Comparison of ENCODE assay signal across 1 cellular context in the genomic region with DNA sequence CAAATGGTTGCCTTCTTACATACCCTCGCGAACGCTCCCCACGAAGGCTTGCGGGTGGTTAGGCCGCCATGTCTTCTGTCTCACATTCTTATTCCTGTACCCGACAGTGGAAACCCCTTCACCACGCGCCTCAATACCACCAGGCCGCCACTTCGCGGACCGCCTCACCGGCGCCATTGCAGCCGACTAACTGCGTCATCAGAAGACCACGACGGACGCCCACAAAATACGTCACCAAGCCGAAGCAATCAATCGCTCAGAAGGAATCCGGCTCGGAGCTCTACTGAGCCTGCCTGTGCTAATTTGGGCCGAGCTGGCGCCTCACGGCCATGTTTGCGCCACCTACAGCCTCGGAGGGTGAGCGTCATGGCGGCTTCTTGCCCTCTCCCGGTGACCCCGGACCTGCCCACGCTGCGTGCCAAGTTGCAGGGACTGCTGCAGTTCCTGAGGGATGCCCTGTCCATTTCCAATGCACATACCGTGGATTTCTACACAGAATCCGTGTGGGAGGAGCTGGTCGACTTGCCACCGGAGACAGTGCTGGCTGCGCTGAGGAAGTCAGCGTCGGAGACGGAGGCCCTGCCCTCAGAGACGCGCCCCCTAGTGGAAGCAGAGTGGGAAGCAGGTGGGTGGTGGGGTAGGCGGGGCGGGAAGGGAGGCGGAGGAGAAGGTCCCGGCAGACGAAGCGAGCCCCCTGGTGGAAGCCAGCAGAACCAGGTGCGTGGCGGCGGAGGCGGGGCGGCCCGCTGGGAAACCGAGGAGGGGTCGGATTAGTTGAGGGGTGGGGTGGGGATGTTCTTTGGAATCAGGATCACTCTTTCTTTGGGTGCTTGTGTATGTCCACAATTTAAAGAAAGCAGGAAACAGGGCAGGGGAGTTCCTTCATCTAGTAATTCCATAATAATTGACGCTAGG.
TF ChIP-seq lines count a peak whose summit lies in the region.

A gene with protein sequence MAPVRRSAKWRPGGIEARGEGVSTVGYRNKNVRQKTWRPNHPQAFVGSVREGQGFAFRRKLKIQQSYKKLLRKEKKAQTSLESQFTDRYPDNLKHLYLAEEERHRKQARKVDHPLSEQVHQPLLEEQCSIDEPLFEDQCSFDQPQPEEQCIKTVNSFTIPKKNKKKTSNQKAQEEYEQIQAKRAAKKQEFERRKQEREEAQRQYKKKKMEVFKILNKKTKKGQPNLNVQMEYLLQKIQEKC (minus strand): TSS at position 188 of the 915 bp plus-strand sequence. CDS start 11 bp downstream, at position 177.
A gene with protein sequence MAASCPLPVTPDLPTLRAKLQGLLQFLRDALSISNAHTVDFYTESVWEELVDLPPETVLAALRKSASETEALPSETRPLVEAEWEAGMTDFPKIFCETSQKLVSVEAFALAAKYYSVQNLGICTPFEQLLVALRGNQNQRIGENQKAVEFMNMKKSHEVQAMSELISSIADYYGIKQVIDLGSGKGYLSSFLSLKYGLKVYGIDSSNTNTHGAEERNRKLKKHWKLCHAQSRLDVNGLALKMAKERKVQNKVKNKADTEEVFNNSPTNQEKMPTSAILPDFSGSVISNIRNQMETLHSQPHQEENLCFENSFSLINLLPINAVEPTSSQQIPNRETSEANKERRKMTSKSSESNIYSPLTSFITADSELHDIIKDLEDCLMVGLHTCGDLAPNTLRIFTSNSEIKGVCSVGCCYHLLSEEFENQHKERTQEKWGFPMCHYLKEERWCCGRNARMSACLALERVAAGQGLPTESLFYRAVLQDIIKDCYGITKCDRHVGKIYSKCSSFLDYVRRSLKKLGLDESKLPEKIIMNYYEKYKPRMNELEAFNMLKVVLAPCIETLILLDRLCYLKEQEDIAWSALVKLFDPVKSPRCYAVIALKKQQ (plus strand): TSS at position 330 of the 915 bp plus-strand sequence. CDS start 37 bp downstream, at position 367.

TF ChIP-seq in K562, 482 proteins besides CTCF, POLR2A, EP300 and RAD21 (continued from another document and continues in another):
- TF ChIP-seq, protein P1, sequence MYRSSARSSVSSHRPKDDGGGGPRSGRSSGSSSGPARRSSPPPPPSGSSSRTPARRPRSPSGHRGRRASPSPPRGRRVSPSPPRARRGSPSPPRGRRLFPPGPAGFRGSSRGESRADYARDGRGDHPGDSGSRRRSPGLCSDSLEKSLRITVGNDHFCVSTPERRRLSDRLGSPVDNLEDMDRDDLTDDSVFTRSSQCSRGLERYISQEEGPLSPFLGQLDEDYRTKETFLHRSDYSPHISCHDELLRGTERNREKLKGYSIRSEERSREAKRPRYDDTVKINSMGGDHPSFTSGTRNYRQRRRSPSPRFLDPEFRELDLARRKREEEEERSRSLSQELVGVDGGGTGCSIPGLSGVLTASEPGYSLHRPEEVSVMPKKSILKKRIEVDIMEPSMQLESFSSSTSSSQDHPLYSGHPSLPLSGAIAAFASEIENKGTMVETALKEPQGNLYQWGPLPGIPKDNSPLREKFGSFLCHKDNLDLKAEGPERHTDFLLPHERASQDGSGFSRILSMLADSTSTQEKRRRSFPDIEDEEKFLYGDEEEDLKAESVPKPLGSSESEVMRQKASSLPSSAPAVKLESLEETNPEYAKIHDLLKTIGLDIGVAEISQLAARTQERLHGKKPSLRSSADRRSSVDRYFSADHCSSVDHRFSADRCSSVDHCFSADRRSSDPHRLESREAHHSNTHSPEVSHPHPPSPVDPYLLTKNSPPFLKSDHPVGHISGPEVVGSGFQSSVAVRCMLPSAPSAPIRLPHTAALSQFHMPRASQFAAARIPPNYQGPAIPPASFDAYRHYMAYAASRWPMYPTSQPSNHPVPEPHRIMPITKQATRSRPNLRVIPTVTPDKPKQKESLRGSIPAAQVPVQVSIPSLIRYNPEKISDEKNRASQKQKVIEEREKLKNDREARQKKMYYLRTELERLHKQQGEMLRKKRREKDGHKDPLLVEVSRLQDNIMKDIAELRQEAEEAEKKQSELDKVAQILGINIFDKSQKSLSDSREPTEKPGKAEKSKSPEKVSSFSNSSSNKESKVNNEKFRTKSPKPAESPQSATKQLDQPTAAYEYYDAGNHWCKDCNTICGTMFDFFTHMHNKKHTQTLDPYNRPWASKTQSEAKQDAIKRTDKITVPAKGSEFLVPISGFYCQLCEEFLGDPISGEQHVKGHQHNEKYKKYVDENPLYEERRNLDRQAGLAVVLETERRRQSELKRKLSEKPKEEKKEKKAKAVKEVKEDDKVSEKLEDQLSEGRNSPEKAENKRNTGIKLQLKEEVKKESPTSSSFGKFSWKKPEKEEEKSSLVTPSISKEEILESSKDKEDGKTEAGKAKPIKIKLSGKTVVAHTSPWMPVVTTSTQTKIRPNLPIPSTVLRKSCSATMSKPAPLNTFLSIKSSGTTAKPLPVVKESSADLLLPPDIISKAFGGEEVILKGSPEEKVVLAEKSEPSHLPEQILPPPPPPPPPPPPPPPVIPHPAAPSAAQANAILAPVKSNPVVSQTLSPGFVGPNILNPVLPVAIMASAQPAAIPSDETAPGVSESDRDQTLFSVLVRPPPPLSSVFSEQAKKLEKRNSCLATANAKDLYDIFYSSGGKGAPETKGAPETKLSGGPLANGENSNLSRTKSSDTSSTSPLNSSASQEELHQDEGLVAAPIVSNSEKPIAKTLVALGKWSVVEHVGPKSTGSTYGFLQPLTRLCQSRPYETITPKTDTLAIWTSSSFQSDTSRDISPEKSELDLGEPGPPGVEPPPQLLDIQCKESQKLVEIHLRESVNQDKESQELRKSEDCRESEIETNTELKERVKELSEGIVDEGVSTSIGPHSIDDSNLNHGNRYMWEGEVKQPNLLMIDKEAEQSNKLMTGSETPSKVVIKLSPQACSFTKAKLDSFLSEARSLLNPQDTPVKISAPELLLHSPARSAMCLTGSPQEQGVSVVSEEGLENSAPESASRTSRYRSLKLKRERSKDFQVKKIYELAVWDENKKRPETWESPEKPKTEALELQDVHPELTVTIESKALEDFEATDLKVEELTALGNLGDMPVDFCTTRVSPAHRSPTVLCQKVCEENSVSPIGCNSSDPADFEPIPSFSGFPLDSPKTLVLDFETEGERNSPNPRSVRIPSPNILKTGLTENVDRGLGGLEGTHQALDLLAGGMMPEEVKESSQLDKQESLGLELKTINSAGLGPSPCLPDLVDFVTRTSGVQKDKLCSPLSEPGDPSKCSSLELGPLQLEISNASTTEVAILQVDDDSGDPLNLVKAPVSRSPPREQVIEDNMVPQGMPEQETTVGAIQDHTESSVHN (IDR thresholded peaks at IDR 0.05; ENCODE audit: borderline replicate concordance in 1 of 2, low read depth in 1 of 2) = peak in 1 of 2 experiments; percentile 38; a peak in 1 of 4 replicates
- no peak; the same call in 1 of the 2 replicates for TF ChIP-seq STAT5A (IDR thresholded peaks at IDR 0.05; ENCODE audit: borderline replicate concordance, low read length)
- TF ChIP-seq, protein P2, sequence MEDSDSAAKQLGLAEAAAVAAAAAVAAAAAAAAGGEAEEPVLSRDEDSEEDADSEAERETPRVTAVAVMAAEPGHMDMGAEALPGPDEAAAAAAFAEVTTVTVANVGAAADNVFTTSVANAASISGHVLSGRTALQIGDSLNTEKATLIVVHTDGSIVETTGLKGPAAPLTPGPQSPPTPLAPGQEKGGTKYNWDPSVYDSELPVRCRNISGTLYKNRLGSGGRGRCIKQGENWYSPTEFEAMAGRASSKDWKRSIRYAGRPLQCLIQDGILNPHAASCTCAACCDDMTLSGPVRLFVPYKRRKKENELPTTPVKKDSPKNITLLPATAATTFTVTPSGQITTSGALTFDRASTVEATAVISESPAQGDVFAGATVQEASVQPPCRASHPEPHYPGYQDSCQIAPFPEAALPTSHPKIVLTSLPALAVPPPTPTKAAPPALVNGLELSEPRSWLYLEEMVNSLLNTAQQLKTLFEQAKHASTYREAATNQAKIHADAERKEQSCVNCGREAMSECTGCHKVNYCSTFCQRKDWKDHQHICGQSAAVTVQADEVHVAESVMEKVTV (CRISPR knock-in tag; IDR thresholded peaks at IDR 0.05) = no peak
- no peak for TF ChIP-seq ZNF197 (CRISPR knock-in tag; IDR thresholded peaks at IDR 0.05; ENCODE audit: low read depth)
- TF ChIP-seq, protein P3, sequence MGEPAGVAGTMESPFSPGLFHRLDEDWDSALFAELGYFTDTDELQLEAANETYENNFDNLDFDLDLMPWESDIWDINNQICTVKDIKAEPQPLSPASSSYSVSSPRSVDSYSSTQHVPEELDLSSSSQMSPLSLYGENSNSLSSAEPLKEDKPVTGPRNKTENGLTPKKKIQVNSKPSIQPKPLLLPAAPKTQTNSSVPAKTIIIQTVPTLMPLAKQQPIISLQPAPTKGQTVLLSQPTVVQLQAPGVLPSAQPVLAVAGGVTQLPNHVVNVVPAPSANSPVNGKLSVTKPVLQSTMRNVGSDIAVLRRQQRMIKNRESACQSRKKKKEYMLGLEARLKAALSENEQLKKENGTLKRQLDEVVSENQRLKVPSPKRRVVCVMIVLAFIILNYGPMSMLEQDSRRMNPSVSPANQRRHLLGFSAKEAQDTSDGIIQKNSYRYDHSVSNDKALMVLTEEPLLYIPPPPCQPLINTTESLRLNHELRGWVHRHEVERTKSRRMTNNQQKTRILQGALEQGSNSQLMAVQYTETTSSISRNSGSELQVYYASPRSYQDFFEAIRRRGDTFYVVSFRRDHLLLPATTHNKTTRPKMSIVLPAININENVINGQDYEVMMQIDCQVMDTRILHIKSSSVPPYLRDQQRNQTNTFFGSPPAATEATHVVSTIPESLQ (CRISPR knock-in tag; IDR thresholded peaks at IDR 0.05) = no peak
- peak; percentile 98 for TF ChIP-seq NFRKB (IDR thresholded peaks at IDR 0.05; ENCODE audit: low read depth)
- TF ChIP-seq, protein P4, sequence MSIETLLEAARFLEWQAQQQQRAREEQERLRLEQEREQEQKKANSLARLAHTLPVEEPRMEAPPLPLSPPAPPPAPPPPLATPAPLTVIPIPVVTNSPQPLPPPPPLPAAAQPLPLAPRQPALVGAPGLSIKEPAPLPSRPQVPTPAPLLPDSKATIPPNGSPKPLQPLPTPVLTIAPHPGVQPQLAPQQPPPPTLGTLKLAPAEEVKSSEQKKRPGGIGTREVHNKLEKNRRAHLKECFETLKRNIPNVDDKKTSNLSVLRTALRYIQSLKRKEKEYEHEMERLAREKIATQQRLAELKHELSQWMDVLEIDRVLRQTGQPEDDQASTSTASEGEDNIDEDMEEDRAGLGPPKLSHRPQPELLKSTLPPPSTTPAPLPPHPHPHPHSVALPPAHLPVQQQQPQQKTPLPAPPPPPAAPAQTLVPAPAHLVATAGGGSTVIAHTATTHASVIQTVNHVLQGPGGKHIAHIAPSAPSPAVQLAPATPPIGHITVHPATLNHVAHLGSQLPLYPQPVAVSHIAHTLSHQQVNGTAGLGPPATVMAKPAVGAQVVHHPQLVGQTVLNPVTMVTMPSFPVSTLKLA (conservative IDR thresholded peaks at IDR 0.05) = peak; percentile 66 to 88
- no peak for TF ChIP-seq SRSF3 (IDR thresholded peaks at IDR 0.05; ENCODE audit: insufficient read depth, low read length)
- TF ChIP-seq ILF3 (IDR thresholded peaks at IDR 0.05; ENCODE audit: borderline replicate concordance) = no peak
- TF ChIP-seq, protein P5, sequence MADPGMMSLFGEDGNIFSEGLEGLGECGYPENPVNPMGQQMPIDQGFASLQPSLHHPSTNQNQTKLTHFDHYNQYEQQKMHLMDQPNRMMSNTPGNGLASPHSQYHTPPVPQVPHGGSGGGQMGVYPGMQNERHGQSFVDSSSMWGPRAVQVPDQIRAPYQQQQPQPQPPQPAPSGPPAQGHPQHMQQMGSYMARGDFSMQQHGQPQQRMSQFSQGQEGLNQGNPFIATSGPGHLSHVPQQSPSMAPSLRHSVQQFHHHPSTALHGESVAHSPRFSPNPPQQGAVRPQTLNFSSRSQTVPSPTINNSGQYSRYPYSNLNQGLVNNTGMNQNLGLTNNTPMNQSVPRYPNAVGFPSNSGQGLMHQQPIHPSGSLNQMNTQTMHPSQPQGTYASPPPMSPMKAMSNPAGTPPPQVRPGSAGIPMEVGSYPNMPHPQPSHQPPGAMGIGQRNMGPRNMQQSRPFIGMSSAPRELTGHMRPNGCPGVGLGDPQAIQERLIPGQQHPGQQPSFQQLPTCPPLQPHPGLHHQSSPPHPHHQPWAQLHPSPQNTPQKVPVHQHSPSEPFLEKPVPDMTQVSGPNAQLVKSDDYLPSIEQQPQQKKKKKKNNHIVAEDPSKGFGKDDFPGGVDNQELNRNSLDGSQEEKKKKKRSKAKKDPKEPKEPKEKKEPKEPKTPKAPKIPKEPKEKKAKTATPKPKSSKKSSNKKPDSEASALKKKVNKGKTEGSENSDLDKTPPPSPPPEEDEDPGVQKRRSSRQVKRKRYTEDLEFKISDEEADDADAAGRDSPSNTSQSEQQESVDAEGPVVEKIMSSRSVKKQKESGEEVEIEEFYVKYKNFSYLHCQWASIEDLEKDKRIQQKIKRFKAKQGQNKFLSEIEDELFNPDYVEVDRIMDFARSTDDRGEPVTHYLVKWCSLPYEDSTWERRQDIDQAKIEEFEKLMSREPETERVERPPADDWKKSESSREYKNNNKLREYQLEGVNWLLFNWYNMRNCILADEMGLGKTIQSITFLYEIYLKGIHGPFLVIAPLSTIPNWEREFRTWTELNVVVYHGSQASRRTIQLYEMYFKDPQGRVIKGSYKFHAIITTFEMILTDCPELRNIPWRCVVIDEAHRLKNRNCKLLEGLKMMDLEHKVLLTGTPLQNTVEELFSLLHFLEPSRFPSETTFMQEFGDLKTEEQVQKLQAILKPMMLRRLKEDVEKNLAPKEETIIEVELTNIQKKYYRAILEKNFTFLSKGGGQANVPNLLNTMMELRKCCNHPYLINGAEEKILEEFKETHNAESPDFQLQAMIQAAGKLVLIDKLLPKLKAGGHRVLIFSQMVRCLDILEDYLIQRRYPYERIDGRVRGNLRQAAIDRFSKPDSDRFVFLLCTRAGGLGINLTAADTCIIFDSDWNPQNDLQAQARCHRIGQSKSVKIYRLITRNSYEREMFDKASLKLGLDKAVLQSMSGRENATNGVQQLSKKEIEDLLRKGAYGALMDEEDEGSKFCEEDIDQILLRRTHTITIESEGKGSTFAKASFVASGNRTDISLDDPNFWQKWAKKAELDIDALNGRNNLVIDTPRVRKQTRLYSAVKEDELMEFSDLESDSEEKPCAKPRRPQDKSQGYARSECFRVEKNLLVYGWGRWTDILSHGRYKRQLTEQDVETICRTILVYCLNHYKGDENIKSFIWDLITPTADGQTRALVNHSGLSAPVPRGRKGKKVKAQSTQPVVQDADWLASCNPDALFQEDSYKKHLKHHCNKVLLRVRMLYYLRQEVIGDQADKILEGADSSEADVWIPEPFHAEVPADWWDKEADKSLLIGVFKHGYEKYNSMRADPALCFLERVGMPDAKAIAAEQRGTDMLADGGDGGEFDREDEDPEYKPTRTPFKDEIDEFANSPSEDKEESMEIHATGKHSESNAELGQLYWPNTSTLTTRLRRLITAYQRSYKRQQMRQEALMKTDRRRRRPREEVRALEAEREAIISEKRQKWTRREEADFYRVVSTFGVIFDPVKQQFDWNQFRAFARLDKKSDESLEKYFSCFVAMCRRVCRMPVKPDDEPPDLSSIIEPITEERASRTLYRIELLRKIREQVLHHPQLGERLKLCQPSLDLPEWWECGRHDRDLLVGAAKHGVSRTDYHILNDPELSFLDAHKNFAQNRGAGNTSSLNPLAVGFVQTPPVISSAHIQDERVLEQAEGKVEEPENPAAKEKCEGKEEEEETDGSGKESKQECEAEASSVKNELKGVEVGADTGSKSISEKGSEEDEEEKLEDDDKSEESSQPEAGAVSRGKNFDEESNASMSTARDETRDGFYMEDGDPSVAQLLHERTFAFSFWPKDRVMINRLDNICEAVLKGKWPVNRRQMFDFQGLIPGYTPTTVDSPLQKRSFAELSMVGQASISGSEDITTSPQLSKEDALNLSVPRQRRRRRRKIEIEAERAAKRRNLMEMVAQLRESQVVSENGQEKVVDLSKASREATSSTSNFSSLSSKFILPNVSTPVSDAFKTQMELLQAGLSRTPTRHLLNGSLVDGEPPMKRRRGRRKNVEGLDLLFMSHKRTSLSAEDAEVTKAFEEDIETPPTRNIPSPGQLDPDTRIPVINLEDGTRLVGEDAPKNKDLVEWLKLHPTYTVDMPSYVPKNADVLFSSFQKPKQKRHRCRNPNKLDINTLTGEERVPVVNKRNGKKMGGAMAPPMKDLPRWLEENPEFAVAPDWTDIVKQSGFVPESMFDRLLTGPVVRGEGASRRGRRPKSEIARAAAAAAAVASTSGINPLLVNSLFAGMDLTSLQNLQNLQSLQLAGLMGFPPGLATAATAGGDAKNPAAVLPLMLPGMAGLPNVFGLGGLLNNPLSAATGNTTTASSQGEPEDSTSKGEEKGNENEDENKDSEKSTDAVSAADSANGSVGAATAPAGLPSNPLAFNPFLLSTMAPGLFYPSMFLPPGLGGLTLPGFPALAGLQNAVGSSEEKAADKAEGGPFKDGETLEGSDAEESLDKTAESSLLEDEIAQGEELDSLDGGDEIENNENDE (IDR thresholded peaks at IDR 0.05; ENCODE audit: low read depth, low read length) = no peak
- TF ChIP-seq XRCC3 (IDR thresholded peaks at IDR 0.05) = no peak
- TF ChIP-seq KLF10 (CRISPR knock-in tag; IDR thresholded peaks at IDR 0.05) = no peak
